ENCODE assay signal across 12 cellular contexts in the genomic region with DNA sequence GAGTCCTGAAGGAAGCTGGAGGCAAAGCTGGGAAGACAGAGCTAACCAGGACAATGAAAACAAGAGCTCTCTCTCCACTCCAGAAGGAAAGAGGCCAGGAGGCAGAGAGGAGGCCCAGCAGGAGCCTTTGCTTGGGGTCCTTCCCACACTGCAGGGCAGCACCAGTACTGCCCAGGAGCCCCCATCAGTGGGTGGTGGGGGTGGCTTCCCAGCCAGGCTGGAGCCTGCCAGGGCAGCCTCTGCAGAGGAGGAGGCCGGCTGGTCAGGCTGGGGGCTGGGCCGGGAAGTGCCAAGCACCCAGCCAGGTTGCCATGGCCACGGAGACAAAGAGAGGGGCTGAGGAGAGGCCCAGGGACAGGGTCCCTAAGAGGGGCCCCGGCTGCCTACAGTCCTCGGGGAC. TPM values are rescaled to one million over a fixed set of nuclear protein-coding genes. Genes with fewer than 3 reads are reported as not detected.
DNase-seq lines count a peak whose midpoint lies in the region; ATAC-seq, FAIRE-seq and TF ChIP-seq lines count a peak whose summit lies in the region.
"Had no signal": no experiment of that assay in that cellular context is flagged by ENCODE, and none has a peak within 500 bp of the region (broad histone marks: within the 10 kb centered on the region; RNA-seq: fewer than 3 reads in every experiment).

No MANE protein-coding gene starts in this region.

- no peak overlapping the region for H3K4me3 ChIP-seq in Caco-2 (ENCODE audit: low read depth, low read length)
- H3K4me3 ChIP-seq in H1 (ENCODE audit: extremely low read depth in 1 of 4, insufficient read depth in 2 of 4, low read depth in 3 of 4, low read length in 4 of 4): peak overlapping the region in 2 of 4 experiments; percentile 2; a peak in 3 of 8 replicates
- H3K4me3 ChIP-seq in neutrophil (ENCODE audit: low read depth in 1 of 2, low read length in 1 of 2): peak overlapping the region; percentile 26 to 41
- H3K4me3 ChIP-seq: uterus had no signal

- H3K79me1 ChIP-seq in H1 (ENCODE audit: low read depth, low read length): 0 out of 2 replicates have a peak, but pooled peaks cover 6% of the 10 kb centered on the region

- no peak overlapping the region for H2AFZ ChIP-seq in H1 (ENCODE audit: low read length)

- intact Hi-C loops in Caco-2 (cut with micrococcal nuclease; ENCODE audit: unreplicated experiment): loop anchor here (5.0 kb wide), 1 partner anchor 137 kb away; no protein-coding TSS in a partner anchor

- no peak overlapping the region for H3K14ac ChIP-seq in H1 (ENCODE audit: insufficient read length)

- H3K4ac ChIP-seq in H1 (replicated peaks; ENCODE audit: insufficient read length, low read depth, low read length): no peak overlapping the region

- peak overlapping the region; percentile 81 for H3K18ac ChIP-seq in H1 (ENCODE audit: extremely low read depth, low read length)

- no peak overlapping the region for H3K4me3 Mint-ChIP-seq in Caco-2 (ENCODE audit: unreplicated experiment)

- H2AK5ac ChIP-seq in H1 (ENCODE audit: low read depth, low read length): peak overlapping the region; percentile 40; the same call in 1 of the 2 replicates

- H3K27ac Mint-ChIP-seq in Caco-2 (ENCODE audit: unreplicated experiment): peak overlapping the region; percentile 7

- no peaks in the 10 kb centered on the region for H3K79me2 ChIP-seq in H1 (ENCODE audit: control insufficient read depth in 1 of 2, insufficient read depth in 2 of 2, low read length in 2 of 2)

- POLR2A ChIA-PET in Caco-2 (lab: Charles Lee) (no interaction called here), H1 (lab: Charles Lee; ENCODE audit: partially characterized antibody) (interaction anchor here (1.0 kb wide), 1 partner anchor 9 kb away, joined by 3 read pairs; no protein-coding TSS in a partner anchor)

- H2BK120ac ChIP-seq in H1 (replicated peaks; ENCODE audit: low read depth, low read length): no peak overlapping the region

- H3K27ac ChIP-seq in H1 (ENCODE audit: low read depth, low read length) (no peak overlapping the region), neutrophil (peak overlapping the region; percentile 75)
- H3K27ac ChIP-seq: epithelial cell of prostate, uterus had no signal

- no peak for TF ChIP-seq CTCF in Caco-2 (IDR thresholded peaks at IDR 0.05; ENCODE audit: insufficient read depth in 1 of 2, low read depth in 1 of 2, low read length in 1 of 2, severe bottlenecking in 1 of 2, unreplicated experiment in 1 of 2)
- no peak for TF ChIP-seq CTCF in H1 (IDR thresholded peaks at IDR 0.05; ENCODE audit: control extremely low read depth in 1 of 3, insufficient read depth in 1 of 3, low read depth in 1 of 3, low read length in 3 of 3)
- no peak for TF ChIP-seq CTCF in neutrophil (IDR thresholded peaks at IDR 0.05)

- H3K9me3 ChIP-seq in Caco-2: no peaks in the 10 kb centered on the region
- H3K9me3 ChIP-seq in H1 (ENCODE audit: insufficient read depth in 2 of 2, low read depth in 1 of 2, low read length in 1 of 2): no peaks in the 10 kb centered on the region
- H3K9me3 ChIP-seq in neutrophil: no peaks in the 10 kb centered on the region
- H3K9me3 ChIP-seq: uterus had no signal

- H3K27me3 ChIP-seq in Caco-2 (replicated peaks; ENCODE audit: control insufficient read depth, insufficient read depth, low read length) (no peaks in the 10 kb centered on the region; the same call in 1 of the 2 replicates), H1 (replicated peaks in 1 of 4; ENCODE audit: control insufficient read depth in 3 of 4, extremely low read depth in 1 of 4, insufficient read depth in 3 of 4, low read length in 3 of 4) (no peaks in the 10 kb centered on the region), neutrophil (no peaks in the 10 kb centered on the region)
- H3K27me3 ChIP-seq: uterus had no signal

- H4K91ac ChIP-seq in H1 (replicated peaks; ENCODE audit: insufficient read length, low read length): no peak overlapping the region

- BruUV-seq in Caco-2 (replicated peaks; lab: Mats Ljungman, UMichigan): no TSS peak

- no peak for DNase-seq in Caco-2
- peak; percentile 65 for DNase-seq in NCI-H2227 (lab: John Stamatoyannopoulos, UW; ENCODE audit: unreplicated experiment)
- peak in 1 of 2 experiments; percentile 74 for DNase-seq in H1 (ENCODE audit: low read depth in 1 of 2, low spot score in 2 of 2)
- no peak for DNase-seq in activated gamma-delta T cell (lab: John Stamatoyannopoulos, UW)
- DNase-seq: activated CD4-positive, alpha-beta T cell treated with anti-CD3 and anti-CD28 coated beads for 1 hour; NCI-H2081 treated with DMSO at 0.1 percent for 48 hours; uterus had no signal

- no peak overlapping the region for H2BK15ac ChIP-seq in H1 (ENCODE audit: low read length)

- no peaks in the 10 kb centered on the region; the same call in 1 of the 2 replicates for H3K23me2 ChIP-seq in H1 (ENCODE audit: low read depth, low read length)

- no peak for TF ChIP-seq EP300 in H1 (IDR thresholded peaks at IDR 0.05; ENCODE audit: borderline replicate concordance in 1 of 2, low read depth in 2 of 2, low read length in 2 of 2)

- TF ChIP-seq RAD21 in H1 (IDR thresholded peaks at IDR 0.05 in 1 of 2, conservative IDR thresholded peaks at IDR 0.05 in 1 of 2; ENCODE audit: low read depth in 2 of 2, low read length in 2 of 2): no peak

- no peaks in the 10 kb centered on the region for H3K4me1 ChIP-seq in Caco-2
- H3K4me1 ChIP-seq in H1 (replicated peaks in 1 of 4; ENCODE audit: control insufficient read depth in 3 of 4, insufficient read depth in 4 of 4, low read length in 3 of 4): peaks cover 7 to 29% (median 15%) of the 10 kb centered on the region in 4 experiments
- H3K4me1 ChIP-seq in neutrophil (ENCODE audit: control insufficient read depth in 1 of 2, insufficient read depth in 1 of 2, low read depth in 1 of 2, low read length in 1 of 2): peaks cover 92 to 98% of the 10 kb centered on the region in 2 experiments
- H3K4me1 ChIP-seq: uterus had no signal

- no peak overlapping the region for H3K56ac ChIP-seq in H1 (replicated peaks; ENCODE audit: insufficient read length, low read depth, low read length)

- TF ChIP-seq POLR2A in H1 (IDR thresholded peaks at IDR 0.05; ENCODE audit: control extremely low read depth in 1 of 2, low read depth in 2 of 2, low read length in 2 of 2): no peak

- H2BK5ac ChIP-seq in H1 (ENCODE audit: low read depth, low read length): peak overlapping the region; percentile 46; the same call in 1 of the 2 replicates

- no peak for FAIRE-seq in H1 (lab: Jason Lieb, UNC)
- FAIRE-seq: G401.6 had no signal

- no peaks in the 10 kb centered on the region for H3K36me3 Mint-ChIP-seq in Caco-2 (ENCODE audit: insufficient read depth, unreplicated experiment)

- WGBS in H1 (ENCODE audit: extremely low coverage in 1 of 2, insufficient coverage in 1 of 2, insufficient read length in 1 of 2, insufficient replicate concordance in 2 of 2, low coverage in 1 of 2, low lambda C conversion rate in 2 of 2, missing lambda C conversion rate in 1 of 2), 2 experiments: 48% methylated on average over 5 of the region's 5 CpGs; no CpG with 5 or more reads in 1 of the 2 experiments

- peak overlapping the region; percentile 43 to 58; a peak in 3 of 4 replicates for H3K4me2 ChIP-seq in H1 (ENCODE audit: insufficient read depth in 1 of 2, low read depth in 2 of 2, low read length in 2 of 2)

- H3K23ac ChIP-seq in H1 (ENCODE audit: insufficient read length): no peak overlapping the region

- H3K36me3 ChIP-seq in Caco-2 (ENCODE audit: control insufficient read depth, insufficient read depth, low read length): no peaks in the 10 kb centered on the region
- no peaks in the 10 kb centered on the region for H3K36me3 ChIP-seq in H1 (ENCODE audit: control insufficient read depth in 2 of 4, insufficient read depth in 4 of 4, low read length in 3 of 4)
- peaks cover 8% of the 10 kb centered on the region for H3K36me3 ChIP-seq in neutrophil
- H3K36me3 ChIP-seq: uterus had no signal

- CTCF ChIA-PET in Caco-2 (lab: Charles Lee): interaction anchor here (0.8 kb wide), 1 partner anchor 137 kb away, joined by 3 read pairs; no protein-coding TSS in a partner anchor
- CTCF ChIA-PET in H1 (lab: Charles Lee; ENCODE audit: partially characterized antibody): interaction anchor here (0.8 to 1.8 kb wide), 4 partner anchors 9 to 137 kb away, joined by 3 to 6 read pairs (median 3); no protein-coding TSS in a partner anchor

- H2BK20ac ChIP-seq in H1 (ENCODE audit: low read length): peak overlapping the region; percentile 61; the same call in 1 of the 2 replicates

- no peak for ATAC-seq in GM21526 (IDR thresholded peaks at IDR 0.05; ENCODE audit: low FRiP score, unreplicated experiment)
- no peak for ATAC-seq in HG03175 (IDR thresholded peaks at IDR 0.05; ENCODE audit: unreplicated experiment)

- H4K20me1 ChIP-seq in H1 (replicated peaks in 1 of 2; ENCODE audit: control insufficient read depth in 1 of 2, insufficient read depth in 2 of 2, low read length in 2 of 2): peaks cover 0 to 4% of the 10 kb centered on the region in 2 experiments

- H3K27me3 Mint-ChIP-seq in Caco-2 (ENCODE audit: insufficient read depth, unreplicated experiment): peaks cover 8% of the 10 kb centered on the region

- H4K5ac ChIP-seq in H1 (ENCODE audit: insufficient read length, low read depth, low read length): no peak overlapping the region

- no peak overlapping the region for H4K8ac ChIP-seq in H1 (ENCODE audit: extremely low read depth, insufficient read depth, low read length)

- no peaks in the 10 kb centered on the region for H3K9me3 Mint-ChIP-seq in Caco-2 (ENCODE audit: unreplicated experiment)

- no peak overlapping the region for H3K9ac ChIP-seq in H1 (replicated peaks in 1 of 4; ENCODE audit: extremely low read depth in 1 of 4, low read depth in 3 of 4, low read length in 3 of 4)

- H2BK12ac ChIP-seq in H1 (ENCODE audit: low read depth, low read length): 0 out of 2 replicates have a peak overlapping the region, but pooled peaks have one; percentile 55

- H3K4me1 Mint-ChIP-seq in Caco-2 (ENCODE audit: low read depth, unreplicated experiment): peaks cover 7% of the 10 kb centered on the region

TF ChIP-seq in H1, 55 proteins besides CTCF, POLR2A, EP300 and RAD21 (continues in another document):
- no peak for TF ChIP-seq EGR1 (IDR thresholded peaks at IDR 0.05; ENCODE audit: borderline replicate concordance, low read depth, low read length)
- no peak for TF ChIP-seq SAP30 (IDR thresholded peaks at IDR 0.05; ENCODE audit: insufficient read depth, insufficient replicate concordance, low read length)
- TF ChIP-seq CBX8 (IDR thresholded peaks at IDR 0.05; ENCODE audit: borderline replicate concordance, low read depth, low read length): no peak
- no peak for TF ChIP-seq ZNF274 (IDR thresholded peaks at IDR 0.05; ENCODE audit: borderline replicate concordance, extremely low read depth, low read length)

RNA-seq across cellular contexts. Expression of a gene that starts 33.4 kb away (rescaled TPM):
- total RNA-seq in Caco-2 (2022): 7.7 and 9.5 TPM in 2 replicates
- 12.8 and 13.5 TPM in 2 replicates for total RNA-seq in H1 (2021; fragmentation: NEBNext Ultra II Directional; extraction: Animal tissue kit (Norgen Biotek cat#: 25700))
- polyA plus RNA-seq in H1 (2011; rRNA removed): 10.7 and 13.4 TPM in 2 replicates
- 9.6 TPM for polyA plus RNA-seq in H1 (2011; cell fraction: cytosol; rRNA removed)
- polyA plus RNA-seq in H1 (2011; cell fraction: nucleus; rRNA removed): 17.7 TPM
- polyA plus RNA-seq in H1 (2012, experiment 1 of 2): 8.8 to 13.0 TPM (median 12.7 TPM) in 4 replicates
- 8.5 TPM for polyA plus RNA-seq in H1 (2012, experiment 2 of 2)
- 6.3 TPM for polyA plus RNA-seq in H1 (2013, experiment 1 of 2)
- 6.2 TPM for polyA plus RNA-seq in H1 (2013, experiment 2 of 2)
- polyA minus RNA-seq in H1 (2011; rRNA and poly(A)+ RNA removed): 12.9 and 16.1 TPM in 2 replicates
- 9.6 TPM for polyA minus RNA-seq in H1 (2011; cell fraction: cytosol; rRNA and poly(A)+ RNA removed)
- 8.8 TPM for polyA minus RNA-seq in H1 (2011; cell fraction: nucleus; rRNA and poly(A)+ RNA removed)
